ENCODE assay signal across 1 cellular context in the genomic region with DNA sequence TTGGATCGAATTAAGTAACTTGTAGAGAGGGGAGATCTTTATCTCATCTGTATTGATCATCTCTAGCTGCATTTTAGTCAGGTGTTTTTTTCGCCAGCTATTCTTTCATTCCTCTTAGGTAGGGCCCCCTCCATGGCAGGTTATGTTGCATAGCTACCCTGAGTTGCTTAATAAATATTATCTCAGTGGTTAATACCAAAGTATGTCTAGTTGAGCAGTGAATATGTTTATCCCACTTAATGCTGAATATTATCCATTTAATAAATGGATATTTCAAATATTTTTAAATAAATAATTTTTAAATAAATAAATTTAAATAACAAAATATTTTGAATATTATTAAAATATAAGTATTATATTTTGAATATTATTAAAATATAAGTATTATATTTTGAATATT.
TF ChIP-seq lines count a peak whose summit lies in the region.

No MANE protein-coding gene starts in this region.

TF ChIP-seq in A549, 52 proteins besides CTCF, POLR2A, EP300 and RAD21 (continued from another document):
- TF ChIP-seq BHLHE40 (IDR thresholded peaks at IDR 0.05; ENCODE audit: low read depth, low read length): no peak
- TF ChIP-seq NFE2L2 (conservative IDR thresholded peaks at IDR 0.05; ENCODE audit: low read length): no peak
- no peak for TF ChIP-seq RNF2 (IDR thresholded peaks at IDR 0.05; ENCODE audit: borderline replicate concordance, low read depth)
- TF ChIP-seq, protein P1, sequence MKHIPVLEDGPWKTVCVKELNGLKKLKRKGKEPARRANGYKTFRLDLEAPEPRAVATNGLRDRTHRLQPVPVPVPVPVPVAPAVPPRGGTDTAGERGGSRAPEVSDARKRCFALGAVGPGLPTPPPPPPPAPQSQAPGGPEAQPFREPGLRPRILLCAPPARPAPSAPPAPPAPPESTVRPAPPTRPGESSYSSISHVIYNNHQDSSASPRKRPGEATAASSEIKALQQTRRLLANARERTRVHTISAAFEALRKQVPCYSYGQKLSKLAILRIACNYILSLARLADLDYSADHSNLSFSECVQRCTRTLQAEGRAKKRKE (CRISPR knock-in tag; IDR thresholded peaks at IDR 0.05; ENCODE audit: low read depth): no peak
- TF ChIP-seq KDM1A (IDR thresholded peaks at IDR 0.05; ENCODE audit: low read depth): no peak
- TF ChIP-seq HEYL (CRISPR knock-in tag; IDR thresholded peaks at IDR 0.05): no peak
- TF ChIP-seq, protein P2, sequence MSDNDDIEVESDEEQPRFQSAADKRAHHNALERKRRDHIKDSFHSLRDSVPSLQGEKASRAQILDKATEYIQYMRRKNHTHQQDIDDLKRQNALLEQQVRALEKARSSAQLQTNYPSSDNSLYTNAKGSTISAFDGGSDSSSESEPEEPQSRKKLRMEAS (IDR thresholded peaks at IDR 0.05): no peak
- no peak for TF ChIP-seq NPAS2 (CRISPR knock-in tag; IDR thresholded peaks at IDR 0.05; ENCODE audit: borderline replicate concordance)
- TF ChIP-seq, protein P3, sequence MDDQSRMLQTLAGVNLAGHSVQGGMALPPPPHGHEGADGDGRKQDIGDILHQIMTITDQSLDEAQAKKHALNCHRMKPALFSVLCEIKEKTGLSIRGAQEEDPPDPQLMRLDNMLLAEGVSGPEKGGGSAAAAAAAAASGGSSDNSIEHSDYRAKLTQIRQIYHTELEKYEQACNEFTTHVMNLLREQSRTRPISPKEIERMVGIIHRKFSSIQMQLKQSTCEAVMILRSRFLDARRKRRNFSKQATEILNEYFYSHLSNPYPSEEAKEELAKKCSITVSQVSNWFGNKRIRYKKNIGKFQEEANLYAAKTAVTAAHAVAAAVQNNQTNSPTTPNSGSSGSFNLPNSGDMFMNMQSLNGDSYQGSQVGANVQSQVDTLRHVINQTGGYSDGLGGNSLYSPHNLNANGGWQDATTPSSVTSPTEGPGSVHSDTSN (IDR thresholded peaks at IDR 0.05): no peak
- no peak for TF ChIP-seq FOSL2 (IDR thresholded peaks at IDR 0.05)
- no peak for TF ChIP-seq FOSL2 (CRISPR knock-in tag; IDR thresholded peaks at IDR 0.05)
- no peak for TF ChIP-seq MYC (IDR thresholded peaks at IDR 0.05; ENCODE audit: borderline replicate concordance, low read length)
- TF ChIP-seq POLR2AphosphoS2 (conservative IDR thresholded peaks at IDR 0.05; ENCODE audit: low read length): no peak
- no peak for TF ChIP-seq CHD2 (IDR thresholded peaks at IDR 0.05; ENCODE audit: low read length, partially characterized antibody)
